8 cellular contexts compared by ENCODE assay signal in genomic region chr6:76861403-76861802, GRCh38.
DNase-seq lines count a peak whose midpoint lies in the region; ATAC-seq and TF ChIP-seq lines count a peak whose summit lies in the region.

No MANE protein-coding gene starts in this region.

- TF ChIP-seq CTCF in heart right ventricle (IDR thresholded peaks at IDR 0.05): peak in 7 of 9 donors; percentile 8 to 44 (median 21)
- TF ChIP-seq CTCF in VCaP (conservative IDR thresholded peaks at IDR 0.05): peak; percentile 36; the same call in 1 of the 2 replicates
- peak; percentile 58 for TF ChIP-seq CTCF in neural crest cell (conservative IDR thresholded peaks at IDR 0.05)
- no peak for TF ChIP-seq CTCF in gastrocnemius medialis (IDR thresholded peaks at IDR 0.05 in 4 of 5, conservative IDR thresholded peaks at IDR 0.05 in 1 of 5)

- H3K27me3 ChIP-seq in heart right ventricle (no peaks in the 10 kb centered on the region), gastrocnemius medialis (no peaks in the 10 kb centered on the region)

- H3K36me3 ChIP-seq in heart right ventricle (no peaks in the 10 kb centered on the region), gastrocnemius medialis (no peaks in the 10 kb centered on the region)

- no peaks in the 10 kb centered on the region for H3K9me3 Mint-ChIP-seq in neural crest cell

- H3K36me3 Mint-ChIP-seq in neural crest cell (ENCODE audit: low read depth): no peaks in the 10 kb centered on the region

- H3K9me3 ChIP-seq in heart right ventricle: no peaks in the 10 kb centered on the region
- H3K9me3 ChIP-seq in gastrocnemius medialis: no peaks in the 10 kb centered on the region

- H3K4me1 Mint-ChIP-seq in neural crest cell: no peaks in the 10 kb centered on the region

- TF ChIP-seq POLR2A in gastrocnemius medialis (IDR thresholded peaks at IDR 0.05): no peak

- no peak for ATAC-seq in heart right ventricle
- ATAC-seq in left cardiac atrium: no peak
- ATAC-seq in HG03066 (IDR thresholded peaks at IDR 0.05; ENCODE audit: low read depth, unreplicated experiment): peak; percentile 85
- no peak for ATAC-seq in gastrocnemius medialis

- H3K4me1 ChIP-seq in heart right ventricle: peaks cover 0 to 8% (median 0%) of the 10 kb centered on the region in 9 donors
- H3K4me1 ChIP-seq in gastrocnemius medialis: no peaks in the 10 kb centered on the region

- H3K4me3 Mint-ChIP-seq in neural crest cell: no peak overlapping the region

- no peak overlapping the region for H3K4me3 ChIP-seq in heart right ventricle
- H3K4me3 ChIP-seq in gastrocnemius medialis: no peak overlapping the region

- H3K27me3 Mint-ChIP-seq in neural crest cell (ENCODE audit: low read depth): no peaks in the 10 kb centered on the region

- in situ Hi-C loops in gastrocnemius medialis (cut with MboI; ENCODE audit: low sequenced_read_pairs in 4 of 4): no loop called here

- no peak overlapping the region for H3K27ac ChIP-seq in heart right ventricle
- no peak overlapping the region for H3K27ac ChIP-seq in VCaP
- no peak overlapping the region for H3K27ac ChIP-seq in gastrocnemius medialis

- intact Hi-C loops in heart right ventricle (cut with DNase I): loop anchor here in 7 of 10 donors (5.0 to 10.0 kb wide), 4 partner anchors 167 to 927 kb away; no protein-coding TSS in a partner anchor
- intact Hi-C loops in left cardiac atrium (cut with DNase I): loop anchor here in 1 of 2 donors (10.0 kb wide), 1 partner anchor 927 kb away; no protein-coding TSS in a partner anchor
- intact Hi-C loops in gastrocnemius medialis (cut with DNase I; ENCODE audit: low total_unique reads): no loop called here

- DNase-seq in heart right ventricle (no peak), left cardiac atrium (no peak), neural crest cell (ENCODE audit: low read depth, low spot score) (no peak), pons (ENCODE audit: low spot score) (no peak), gastrocnemius medialis (no peak), hepatic stellate cell (ENCODE audit: low spot score) (no peak)

- no peak overlapping the region for H3K27ac Mint-ChIP-seq in neural crest cell (ENCODE audit: unreplicated experiment)

- WGBS in heart right ventricle, 2 donors: 52 to 59% methylated on average over 2 of the region's 2 CpGs

Comparison
In these comparisons a context has a peak if more than half of its experiments do, and no peak if none do; other contexts are left out.
1. CTCF ChIP-seq: peak in heart right ventricle (7 of 9), VCaP (single experiment) and neural crest cell (single experiment); none in gastrocnemius medialis (0 of 5).